In genomic region chr17:82241183-82241925, GRCh38 we compare ENCODE assay signal across 1 cellular context.
TF ChIP-seq lines count a peak whose summit lies in the region.

No MANE protein-coding gene starts in this region.

TF ChIP-seq in K562, 482 proteins besides CTCF, POLR2A, EP300 and RAD21 (continues in another document):
- TF ChIP-seq ELK1 (CRISPR knock-in tag; IDR thresholded peaks at IDR 0.05) = no peak
- TF ChIP-seq ZKSCAN8 (CRISPR knock-in tag; IDR thresholded peaks at IDR 0.05) = no peak
- no peak for TF ChIP-seq CHD2 (IDR thresholded peaks at IDR 0.05; ENCODE audit: low read depth, low read length)
- no peak for TF ChIP-seq TCFL5 (CRISPR knock-in tag; conservative IDR thresholded peaks at IDR 0.05)
- TF ChIP-seq ZNF212 (CRISPR knock-in tag; IDR thresholded peaks at IDR 0.05) = no peak
- no peak for TF ChIP-seq MEIS2 (IDR thresholded peaks at IDR 0.05; ENCODE audit: partially characterized antibody)
- no peak for TF ChIP-seq ZZZ3 (IDR thresholded peaks at IDR 0.05)
- no peak for TF ChIP-seq RERE (CRISPR knock-in tag; IDR thresholded peaks at IDR 0.05; ENCODE audit: borderline replicate concordance)
- TF ChIP-seq RBM22 (IDR thresholded peaks at IDR 0.05; ENCODE audit: low read depth, low read length, poor library complexity, severe bottlenecking) = peak; percentile 65
- TF ChIP-seq PATZ1 (CRISPR knock-in tag; IDR thresholded peaks at IDR 0.05; ENCODE audit: borderline replicate concordance) = no peak
- no peak for TF ChIP-seq CGGBP1 (CRISPR knock-in tag; IDR thresholded peaks at IDR 0.05)
- no peak for TF ChIP-seq TEAD1 (CRISPR knock-in tag; IDR thresholded peaks at IDR 0.05)
- TF ChIP-seq HMG20A (CRISPR knock-in tag; conservative IDR thresholded peaks at IDR 0.05) = no peak
- no peak for TF ChIP-seq NFXL1 (CRISPR knock-in tag; IDR thresholded peaks at IDR 0.05)
- no peak for TF ChIP-seq ZNF134 (CRISPR knock-in tag; conservative IDR thresholded peaks at IDR 0.05)
- no peak for TF ChIP-seq SP1 (CRISPR knock-in tag; IDR thresholded peaks at IDR 0.05)
- TF ChIP-seq ZBTB49 (CRISPR knock-in tag; IDR thresholded peaks at IDR 0.05; ENCODE audit: borderline replicate concordance) = no peak
- no peak for TF ChIP-seq CBFA2T3 (IDR thresholded peaks at IDR 0.05)
- no peak for TF ChIP-seq BRF2 (IDR thresholded peaks at IDR 0.05; ENCODE audit: borderline replicate concordance, insufficient read depth, insufficient read length)
- no peak for TF ChIP-seq NR1H2 (CRISPR knock-in tag; IDR thresholded peaks at IDR 0.05)
- no peak for TF ChIP-seq MAZ (CRISPR knock-in tag; conservative IDR thresholded peaks at IDR 0.05 in 1 of 2, IDR thresholded peaks at IDR 0.05 in 1 of 2)
- TF ChIP-seq TAF9B (IDR thresholded peaks at IDR 0.05; ENCODE audit: partially characterized antibody) = no peak
- TF ChIP-seq CREB3 (tag; conservative IDR thresholded peaks at IDR 0.05; ENCODE audit: low read depth) = no peak
- TF ChIP-seq ZNF830 (CRISPR knock-in tag; IDR thresholded peaks at IDR 0.05) = 0 out of 2 replicates have a peak, but pooled peaks have one; percentile 9
- no peak for TF ChIP-seq ZNF668 (CRISPR knock-in tag; IDR thresholded peaks at IDR 0.05)
- TF ChIP-seq CBX2 (IDR thresholded peaks at IDR 0.05; ENCODE audit: insufficient read depth, low read length, poor library complexity, severe bottlenecking) = no peak
- TF ChIP-seq FOXA1 (IDR thresholded peaks at IDR 0.05; ENCODE audit: borderline replicate concordance) = no peak
- TF ChIP-seq ZNF707 (CRISPR knock-in tag; conservative IDR thresholded peaks at IDR 0.05) = no peak
- no peak for TF ChIP-seq MLX (CRISPR knock-in tag; conservative IDR thresholded peaks at IDR 0.05)
- TF ChIP-seq POLR2G (IDR thresholded peaks at IDR 0.05; ENCODE audit: low read depth, low read length) = peak; percentile 64
- TF ChIP-seq BCL6 (CRISPR knock-in tag; IDR thresholded peaks at IDR 0.05) = no peak
- TF ChIP-seq PURB (CRISPR knock-in tag; IDR thresholded peaks at IDR 0.05; ENCODE audit: low read depth) = no peak
- no peak for TF ChIP-seq SAFB2 (IDR thresholded peaks at IDR 0.05; ENCODE audit: borderline replicate concordance, low read depth, low read length, severe bottlenecking)
- TF ChIP-seq ZNF586 (CRISPR knock-in tag; conservative IDR thresholded peaks at IDR 0.05) = no peak
- TF ChIP-seq ZNF408 (CRISPR knock-in tag; IDR thresholded peaks at IDR 0.05; ENCODE audit: low read depth) = no peak
- TF ChIP-seq PRDM10 (IDR thresholded peaks at IDR 0.05; ENCODE audit: partially characterized antibody) = peak; percentile 38
- no peak for TF ChIP-seq ZNF217 (CRISPR knock-in tag; IDR thresholded peaks at IDR 0.05)
- TF ChIP-seq ATF3 (IDR thresholded peaks at IDR 0.05) = no peak
- no peak for TF ChIP-seq ATF3 (CRISPR knock-in tag; conservative IDR thresholded peaks at IDR 0.05)
- TF ChIP-seq HNRNPUL1 (IDR thresholded peaks at IDR 0.05; ENCODE audit: low read length) = no peak
- no peak for TF ChIP-seq CTBP1 (IDR thresholded peaks at IDR 0.05; ENCODE audit: borderline replicate concordance)
- TF ChIP-seq ILF3 (IDR thresholded peaks at IDR 0.05; ENCODE audit: borderline replicate concordance) = no peak
